28 cellular contexts compared by ENCODE assay signal in the genomic region with DNA sequence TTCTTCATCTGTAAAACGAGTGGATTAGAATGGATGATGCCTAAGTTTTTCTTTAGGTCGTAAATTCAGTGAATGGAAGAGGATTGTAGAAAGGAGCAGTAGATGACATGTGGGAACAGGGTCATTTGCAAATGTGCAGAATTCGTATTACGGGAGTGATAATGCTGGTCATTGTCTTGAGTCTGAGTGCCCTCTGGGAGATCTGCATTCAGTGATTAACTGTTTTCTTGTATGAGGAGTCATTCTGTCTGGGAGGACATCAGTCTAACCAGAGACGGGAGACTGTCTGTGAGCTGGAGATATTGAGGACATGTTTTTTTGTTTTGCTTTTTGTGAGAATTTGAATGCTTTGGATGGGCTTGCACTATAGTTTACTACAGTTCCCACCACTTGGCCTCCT.
DNase-seq lines count a peak whose midpoint lies in the region; ATAC-seq and TF ChIP-seq lines count a peak whose summit lies in the region.
"Had no signal": no experiment of that assay in that cellular context is flagged by ENCODE, and none has a peak within 500 bp of the region (broad histone marks: within the 10 kb centered on the region; RNA-seq: fewer than 3 reads in every experiment).

No MANE protein-coding gene starts in this region.

- H3K9me2 ChIP-seq in GM23338 (ENCODE audit: insufficient read depth) = peaks cover 4% of the 10 kb centered on the region; the same call in 1 of the 2 replicates

- TF ChIP-seq CTCF in GM23338 (conservative IDR thresholded peaks at IDR 0.05; ENCODE audit: low read depth in 2 of 2) = no peak

- no peaks in the 10 kb centered on the region for H3K27me3 Mint-ChIP-seq in GM23338 (ENCODE audit: insufficient read depth, low read depth, poor library complexity)
- H3K27me3 Mint-ChIP-seq in naive thymus-derived CD4-positive, alpha-beta T cell = no peaks in the 10 kb centered on the region
- H3K27me3 Mint-ChIP-seq: CD4-positive, alpha-beta memory T cell had no signal

- no peak for ATAC-seq in GM23338
- ATAC-seq in HG02759 (IDR thresholded peaks at IDR 0.05; ENCODE audit: unreplicated experiment) = no peak
- no peak for ATAC-seq in naive thymus-derived CD4-positive, alpha-beta T cell
- ATAC-seq: A549, GM12878 had no signal

- no peaks in the 10 kb centered on the region for H3K36me3 ChIP-seq in GM23338 (ENCODE audit: insufficient read depth)
- H3K36me3 ChIP-seq in naive thymus-derived CD4-positive, alpha-beta T cell (ENCODE audit: control insufficient read depth in 2 of 3, insufficient read depth in 3 of 3, low read length in 3 of 3) = no peaks in the 10 kb centered on the region

- no peaks in the 10 kb centered on the region for H3K9me3 ChIP-seq in naive thymus-derived CD4-positive, alpha-beta T cell (ENCODE audit: control insufficient read depth in 2 of 3, low read length in 3 of 3)
- H3K9me3 ChIP-seq: A549, Caco-2 had no signal

- H2AFZ ChIP-seq in GM23338 = 0 out of 2 replicates have a peak overlapping the region, but pooled peaks have one; percentile 43
- H2AFZ ChIP-seq: PC-9 had no signal

- intact Hi-C loops in naive thymus-derived CD4-positive, alpha-beta T cell (cut with micrococcal nuclease) = no loop called here

- no peaks in the 10 kb centered on the region for H3K9me3 Mint-ChIP-seq in GM23338
- peaks cover 0 to 5% (median 0%) of the 10 kb centered on the region in 11 donors for H3K9me3 Mint-ChIP-seq in naive thymus-derived CD4-positive, alpha-beta T cell
- H3K9me3 Mint-ChIP-seq: CD4-positive, alpha-beta memory T cell; IgD-negative memory B cell had no signal

- no peaks in the 10 kb centered on the region for H3K4me1 ChIP-seq in GM23338 (ENCODE audit: insufficient read depth)
- no peaks in the 10 kb centered on the region for H3K4me1 ChIP-seq in naive thymus-derived CD4-positive, alpha-beta T cell (ENCODE audit: control insufficient read depth in 2 of 2, insufficient read depth in 2 of 2, low read length in 2 of 2)
- H3K4me1 ChIP-seq: Caco-2 had no signal

- H3K4me2 ChIP-seq in GM23338 = no peak overlapping the region
- H3K4me2 ChIP-seq: A549, PC-9 had no signal

- H4K20me1 ChIP-seq in GM23338 (replicated peaks; ENCODE audit: insufficient read depth) = no peaks in the 10 kb centered on the region

- DNase-seq in GM23338 (ENCODE audit: low spot score) (no peak), RPMI7951 (ENCODE audit: low read depth) (peak; percentile 27), retina (peak; percentile 34), cerebellum (ENCODE audit: low spot score) (no peak)
- no peak for DNase-seq in naive thymus-derived CD4-positive, alpha-beta T cell
- DNase-seq: C1 segment of cervical spinal cord; Caco-2; CD4-positive, alpha-beta memory T cell; DMS79; EL; GDM1; HCEC 1CT; NCI-H1092; NCI-H1436; NCI-H187; NCI-H2081 treated with DMSO at 0.1 percent for 48 hours; NCI-H524; NCI-H748 treated with DMSO at 0.1 percent for 48 hours; NK-92 treated with Interleukin-12 subunit alpha and Interleukin-12 subunit beta, amount 100 ng/mL, for 24 hours; PC-9; SHP77; SW 1271 had no signal

- peaks cover 12% of the 10 kb centered on the region for H3K4me1 Mint-ChIP-seq in GM23338
- peaks cover 0 to 4% (median 0%) of the 10 kb centered on the region in 7 donors for H3K4me1 Mint-ChIP-seq in naive thymus-derived CD4-positive, alpha-beta T cell
- H3K4me1 Mint-ChIP-seq: CD4-positive, alpha-beta memory T cell had no signal

- CTCF ChIA-PET in naive thymus-derived CD4-positive, alpha-beta T cell (lab: Charles Lee) = no interaction called here

- H3K79me2 ChIP-seq in GM23338 (replicated peaks; ENCODE audit: insufficient read depth) = no peaks in the 10 kb centered on the region

- H3F3A ChIP-seq in GM23338 (replicated peaks; ENCODE audit: low read depth) = no peaks in the 10 kb centered on the region

- POLR2A ChIA-PET in naive thymus-derived CD4-positive, alpha-beta T cell (lab: Charles Lee) = no interaction called here

- H3K27me3 ChIP-seq in GM23338 (ENCODE audit: insufficient read depth) = no peaks in the 10 kb centered on the region
- no peaks in the 10 kb centered on the region for H3K27me3 ChIP-seq in naive thymus-derived CD4-positive, alpha-beta T cell (ENCODE audit: control insufficient read depth in 2 of 2, insufficient read depth in 2 of 2, low read length in 2 of 2)

- no peak overlapping the region for H3K4me3 ChIP-seq in GM23338
- H3K4me3 ChIP-seq in naive thymus-derived CD4-positive, alpha-beta T cell (ENCODE audit: low read length) = no peak overlapping the region
- H3K4me3 ChIP-seq: A549, GM12878, PC-9 had no signal

- no peak overlapping the region for H3K27ac ChIP-seq in GM23338 (ENCODE audit: low read depth)
- peak overlapping the region; percentile 7 for H3K27ac ChIP-seq in cingulate gyrus (ENCODE audit: low read depth, low read length)
- H3K27ac ChIP-seq in naive thymus-derived CD4-positive, alpha-beta T cell (ENCODE audit: low read depth, low read length) = no peak overlapping the region
- H3K27ac ChIP-seq: A549, PC-9, RWPE1 had no signal

- H3K4me3 Mint-ChIP-seq in GM23338 = no peak overlapping the region
- H3K4me3 Mint-ChIP-seq in naive thymus-derived CD4-positive, alpha-beta T cell = no peak overlapping the region
- H3K4me3 Mint-ChIP-seq: CD4-positive, alpha-beta memory T cell; IgD-negative memory B cell had no signal

- no peaks in the 10 kb centered on the region for H3K36me3 Mint-ChIP-seq in GM23338 (ENCODE audit: low read depth)
- no peaks in the 10 kb centered on the region for H3K36me3 Mint-ChIP-seq in naive thymus-derived CD4-positive, alpha-beta T cell
- H3K36me3 Mint-ChIP-seq: CD4-positive, alpha-beta memory T cell had no signal

- peak overlapping the region; percentile 12; the same call in 1 of the 2 replicates for H3K27ac Mint-ChIP-seq in GM23338
- H3K27ac Mint-ChIP-seq in naive thymus-derived CD4-positive, alpha-beta T cell = peak overlapping the region in 1 of 9 donors; percentile 23
- H3K27ac Mint-ChIP-seq: CD4-positive, alpha-beta memory T cell; IgD-negative memory B cell had no signal

TF ChIP-seq in GM23338, 12 proteins besides CTCF, POLR2A, EP300 and RAD21 (continues in another document):
- no peak for TF ChIP-seq ZNF462 (CRISPR knock-in tag; IDR thresholded peaks at IDR 0.05)
- TF ChIP-seq EZH2phosphoT487 (IDR thresholded peaks at IDR 0.05; ENCODE audit: unreplicated experiment) = no peak
- TF ChIP-seq POLR2AphosphoS5 (IDR thresholded peaks at IDR 0.05; ENCODE audit: low read depth) = no peak
- TF ChIP-seq CREB1 (CRISPR knock-in tag; IDR thresholded peaks at IDR 0.05; ENCODE audit: low read depth) = no peak

Comparison
In these comparisons a context has a peak if more than half of its experiments do, and no peak if none do; other contexts are left out.
1. DNase-seq: peak in RPMI7951 (single experiment) and retina (single experiment); none in GM23338 (single experiment), cerebellum (single experiment) and naive thymus-derived CD4-positive, alpha-beta T cell (0 of 9).